1 cellular context compared by ENCODE assay signal in the genomic region with DNA sequence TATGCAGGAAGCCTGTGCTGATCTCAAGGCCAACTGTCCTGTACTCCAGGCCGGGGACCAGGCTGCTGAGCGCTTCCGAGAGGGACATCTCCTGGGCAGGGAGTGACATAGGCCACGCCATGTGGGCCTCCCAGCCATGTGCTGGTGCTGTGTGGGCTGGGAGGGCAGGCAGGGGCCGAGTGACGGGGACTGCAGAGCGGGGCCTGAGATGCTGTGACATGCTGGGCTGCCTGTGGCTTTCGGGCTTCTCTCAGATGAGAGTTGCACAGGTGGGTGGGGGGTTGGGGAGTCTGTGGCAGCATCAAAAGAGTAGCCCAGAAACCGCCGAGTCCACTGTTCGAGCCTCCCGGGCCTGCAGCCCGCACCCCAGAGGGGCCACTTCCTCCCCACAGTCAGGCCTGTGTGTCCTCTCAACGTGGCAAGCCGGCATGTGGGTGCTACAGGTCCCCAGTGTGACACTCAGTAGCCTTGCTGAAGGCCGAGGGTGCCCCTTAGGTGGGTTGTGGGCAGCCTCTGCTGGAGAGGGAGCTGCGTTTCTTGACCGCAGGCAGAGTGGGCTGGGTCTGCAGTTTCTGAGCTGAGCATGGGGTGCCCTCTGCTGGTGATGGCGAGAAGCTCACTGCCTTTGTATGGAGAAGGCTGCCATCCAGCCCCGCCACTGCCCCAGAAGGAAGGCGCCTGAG.
TF ChIP-seq lines count a peak whose summit lies in the region.

No MANE protein-coding gene starts in this region.

TF ChIP-seq in HepG2, 621 proteins besides CTCF, POLR2A, EP300 and RAD21 (continued from another document and continues in another):
- TF ChIP-seq ZNF784 (CRISPR knock-in tag; IDR thresholded peaks at IDR 0.05; ENCODE audit: borderline replicate concordance) (no peak), KDM1A (CRISPR knock-in tag; IDR thresholded peaks at IDR 0.05) (no peak), ATF1 (CRISPR knock-in tag; IDR thresholded peaks at IDR 0.05) (no peak), SP4 (CRISPR knock-in tag; IDR thresholded peaks at IDR 0.05) (no peak), CSRNP2 (CRISPR knock-in tag; conservative IDR thresholded peaks at IDR 0.05; ENCODE audit: low read depth) (no peak), PHF8 (CRISPR knock-in tag; IDR thresholded peaks at IDR 0.05) (no peak), HNRNPH1 (optimal IDR thresholded peaks at IDR 0.05; ENCODE audit: low read depth, low read length) (no peak), ZNF383 (CRISPR knock-in tag; IDR thresholded peaks at IDR 0.05; ENCODE audit: borderline replicate concordance) (no peak), KDM5A (IDR thresholded peaks at IDR 0.05; ENCODE audit: borderline replicate concordance, low read length) (no peak), HES4 (CRISPR knock-in tag; IDR thresholded peaks at IDR 0.05; ENCODE audit: borderline replicate concordance) (no peak), ELK4 (CRISPR knock-in tag; IDR thresholded peaks at IDR 0.05; ENCODE audit: borderline replicate concordance) (no peak), ZNF879 (CRISPR knock-in tag; IDR thresholded peaks at IDR 0.05) (no peak), ZBTB2 (CRISPR knock-in tag; IDR thresholded peaks at IDR 0.05; ENCODE audit: low read depth) (no peak), ATRX (CRISPR knock-in tag; IDR thresholded peaks at IDR 0.05; ENCODE audit: borderline replicate concordance) (no peak), NFRKB (IDR thresholded peaks at IDR 0.05) (no peak), ZNF138 (CRISPR knock-in tag; IDR thresholded peaks at IDR 0.05; ENCODE audit: low read depth) (no peak), ZNF484 (CRISPR knock-in tag; IDR thresholded peaks at IDR 0.05; ENCODE audit: borderline replicate concordance, low read depth) (no peak), ZNF343 (CRISPR knock-in tag; IDR thresholded peaks at IDR 0.05) (no peak), POGZ (CRISPR knock-in tag; IDR thresholded peaks at IDR 0.05) (no peak), SMAD3 (CRISPR knock-in tag; IDR thresholded peaks at IDR 0.05) (no peak; the same call in 1 of the 2 replicates), MED1 (CRISPR knock-in tag; IDR thresholded peaks at IDR 0.05) (no peak), BRF2 (CRISPR knock-in tag; IDR thresholded peaks at IDR 0.05) (no peak), ZNF616 (CRISPR knock-in tag; IDR thresholded peaks at IDR 0.05; ENCODE audit: low read depth) (no peak), SOX5 (CRISPR knock-in tag; IDR thresholded peaks at IDR 0.05; ENCODE audit: borderline replicate concordance) (no peak), ZFP36 (IDR thresholded peaks at IDR 0.05; ENCODE audit: borderline replicate concordance, low read depth, low read length, partially characterized antibody) (no peak), KDM4B (CRISPR knock-in tag; IDR thresholded peaks at IDR 0.05) (no peak), SATB2 (CRISPR knock-in tag; IDR thresholded peaks at IDR 0.05) (no peak), ZNF432 (CRISPR knock-in tag; IDR thresholded peaks at IDR 0.05; ENCODE audit: borderline replicate concordance) (no peak), CEBPZ (IDR thresholded peaks at IDR 0.05; ENCODE audit: low read length) (no peak), ZNF20 (CRISPR knock-in tag; IDR thresholded peaks at IDR 0.05) (no peak), ZNF619 (CRISPR knock-in tag; IDR thresholded peaks at IDR 0.05) (0 out of 2 replicates have a peak, but pooled peaks have one; percentile 60), JARID2 (CRISPR knock-in tag; IDR thresholded peaks at IDR 0.05; ENCODE audit: insufficient replicate concordance) (no peak), HINFP (CRISPR knock-in tag; IDR thresholded peaks at IDR 0.05; ENCODE audit: low read depth) (no peak), ARHGAP35 (CRISPR knock-in tag; IDR thresholded peaks at IDR 0.05; ENCODE audit: borderline replicate concordance) (no peak), ZNF747 (CRISPR knock-in tag; IDR thresholded peaks at IDR 0.05; ENCODE audit: borderline replicate concordance) (no peak), ZNF263 (CRISPR knock-in tag; IDR thresholded peaks at IDR 0.05) (peak; percentile 55; the same call in 1 of the 2 replicates), HNF4A (CRISPR knock-in tag; IDR thresholded peaks at IDR 0.05) (no peak), KDM2A (CRISPR knock-in tag; IDR thresholded peaks at IDR 0.05; ENCODE audit: borderline replicate concordance, low read depth) (peak; percentile 36; the same call in 1 of the 2 replicates), PAF1 (CRISPR knock-in tag; IDR thresholded peaks at IDR 0.05) (no peak)
- TF ChIP-seq, protein P1, sequence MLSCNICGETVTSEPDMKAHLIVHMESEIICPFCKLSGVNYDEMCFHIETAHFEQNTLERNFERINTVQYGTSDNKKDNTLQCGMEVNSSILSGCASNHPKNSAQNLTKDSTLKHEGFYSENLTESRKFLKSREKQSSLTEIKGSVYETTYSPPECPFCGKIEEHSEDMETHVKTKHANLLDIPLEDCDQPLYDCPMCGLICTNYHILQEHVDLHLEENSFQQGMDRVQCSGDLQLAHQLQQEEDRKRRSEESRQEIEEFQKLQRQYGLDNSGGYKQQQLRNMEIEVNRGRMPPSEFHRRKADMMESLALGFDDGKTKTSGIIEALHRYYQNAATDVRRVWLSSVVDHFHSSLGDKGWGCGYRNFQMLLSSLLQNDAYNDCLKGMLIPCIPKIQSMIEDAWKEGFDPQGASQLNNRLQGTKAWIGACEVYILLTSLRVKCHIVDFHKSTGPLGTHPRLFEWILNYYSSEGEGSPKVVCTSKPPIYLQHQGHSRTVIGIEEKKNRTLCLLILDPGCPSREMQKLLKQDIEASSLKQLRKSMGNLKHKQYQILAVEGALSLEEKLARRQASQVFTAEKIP (CRISPR knock-in tag; IDR thresholded peaks at IDR 0.05; ENCODE audit: borderline replicate concordance), result no peak
- TF ChIP-seq, protein P2, sequence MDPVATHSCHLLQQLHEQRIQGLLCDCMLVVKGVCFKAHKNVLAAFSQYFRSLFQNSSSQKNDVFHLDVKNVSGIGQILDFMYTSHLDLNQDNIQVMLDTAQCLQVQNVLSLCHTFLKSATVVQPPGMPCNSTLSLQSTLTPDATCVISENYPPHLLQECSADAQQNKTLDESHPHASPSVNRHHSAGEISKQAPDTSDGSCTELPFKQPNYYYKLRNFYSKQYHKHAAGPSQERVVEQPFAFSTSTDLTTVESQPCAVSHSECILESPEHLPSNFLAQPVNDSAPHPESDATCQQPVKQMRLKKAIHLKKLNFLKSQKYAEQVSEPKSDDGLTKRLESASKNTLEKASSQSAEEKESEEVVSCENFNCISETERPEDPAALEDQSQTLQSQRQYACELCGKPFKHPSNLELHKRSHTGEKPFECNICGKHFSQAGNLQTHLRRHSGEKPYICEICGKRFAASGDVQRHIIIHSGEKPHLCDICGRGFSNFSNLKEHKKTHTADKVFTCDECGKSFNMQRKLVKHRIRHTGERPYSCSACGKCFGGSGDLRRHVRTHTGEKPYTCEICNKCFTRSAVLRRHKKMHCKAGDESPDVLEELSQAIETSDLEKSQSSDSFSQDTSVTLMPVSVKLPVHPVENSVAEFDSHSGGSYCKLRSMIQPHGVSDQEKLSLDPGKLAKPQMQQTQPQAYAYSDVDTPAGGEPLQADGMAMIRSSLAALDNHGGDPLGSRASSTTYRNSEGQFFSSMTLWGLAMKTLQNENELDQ (CRISPR knock-in tag; IDR thresholded peaks at IDR 0.05; ENCODE audit: borderline replicate concordance), result no peak
- TF ChIP-seq, protein P3, sequence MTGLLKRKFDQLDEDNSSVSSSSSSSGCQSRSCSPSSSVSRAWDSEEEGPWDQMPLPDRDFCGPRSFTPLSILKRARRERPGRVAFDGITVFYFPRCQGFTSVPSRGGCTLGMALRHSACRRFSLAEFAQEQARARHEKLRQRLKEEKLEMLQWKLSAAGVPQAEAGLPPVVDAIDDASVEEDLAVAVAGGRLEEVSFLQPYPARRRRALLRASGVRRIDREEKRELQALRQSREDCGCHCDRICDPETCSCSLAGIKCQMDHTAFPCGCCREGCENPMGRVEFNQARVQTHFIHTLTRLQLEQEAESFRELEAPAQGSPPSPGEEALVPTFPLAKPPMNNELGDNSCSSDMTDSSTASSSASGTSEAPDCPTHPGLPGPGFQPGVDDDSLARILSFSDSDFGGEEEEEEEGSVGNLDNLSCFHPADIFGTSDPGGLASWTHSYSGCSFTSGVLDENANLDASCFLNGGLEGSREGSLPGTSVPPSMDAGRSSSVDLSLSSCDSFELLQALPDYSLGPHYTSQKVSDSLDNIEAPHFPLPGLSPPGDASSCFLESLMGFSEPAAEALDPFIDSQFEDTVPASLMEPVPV (CRISPR knock-in tag; IDR thresholded peaks at IDR 0.05), result no peak
- TF ChIP-seq, protein P4, sequence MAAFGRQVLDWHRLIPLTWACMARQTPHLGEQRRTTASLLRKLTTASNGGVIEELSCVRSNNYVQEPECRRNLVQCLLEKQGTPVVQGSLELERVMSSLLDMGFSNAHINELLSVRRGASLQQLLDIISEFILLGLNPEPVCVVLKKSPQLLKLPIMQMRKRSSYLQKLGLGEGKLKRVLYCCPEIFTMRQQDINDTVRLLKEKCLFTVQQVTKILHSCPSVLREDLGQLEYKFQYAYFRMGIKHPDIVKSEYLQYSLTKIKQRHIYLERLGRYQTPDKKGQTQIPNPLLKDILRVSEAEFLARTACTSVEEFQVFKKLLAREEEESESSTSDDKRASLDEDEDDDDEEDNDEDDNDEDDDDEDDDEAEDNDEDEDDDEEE (CRISPR knock-in tag; IDR thresholded peaks at IDR 0.05), result no peak
